1 cellular context compared by ENCODE assay signal in genomic region chrX:37644381-37645305, GRCh38.
TF ChIP-seq lines count a peak whose summit lies in the region.

No MANE protein-coding gene starts in this region.

TF ChIP-seq in HCT116, 20 proteins besides CTCF, POLR2A, EP300 and RAD21:
- TF ChIP-seq ATF3 (IDR thresholded peaks at IDR 0.05) (no peak), CEBPB (IDR thresholded peaks at IDR 0.05; ENCODE audit: low read depth) (no peak), CBX3 (IDR thresholded peaks at IDR 0.05; ENCODE audit: low read depth) (no peak), ELF1 (IDR thresholded peaks at IDR 0.05; ENCODE audit: borderline replicate concordance, low read depth) (no peak), TCF7L2 (IDR thresholded peaks at IDR 0.05; ENCODE audit: borderline replicate concordance, extremely low read depth, insufficient read depth, insufficient read length) (no peak), EZH2 (IDR thresholded peaks at IDR 0.05) (no peak), SIN3A (IDR thresholded peaks at IDR 0.05; ENCODE audit: low read depth) (no peak), FOSL1 (IDR thresholded peaks at IDR 0.05; ENCODE audit: low read depth) (peak; percentile 33; the same call in 1 of the 2 replicates), ZBTB33 (IDR thresholded peaks at IDR 0.05; ENCODE audit: extremely low read depth, insufficient replicate concordance, low read length) (no peak), SP1 (IDR thresholded peaks at IDR 0.05; ENCODE audit: low read depth) (0 out of 2 replicates have a peak, but pooled peaks have one; percentile 17), JUND (IDR thresholded peaks at IDR 0.05) (peak; percentile 39; the same call in 1 of the 2 replicates), SRF (IDR thresholded peaks at IDR 0.05; ENCODE audit: low read depth) (no peak), YY1 (IDR thresholded peaks at IDR 0.05; ENCODE audit: extremely low read depth, insufficient replicate concordance, low read depth, low read length) (no peak)
- TF ChIP-seq, protein P1, sequence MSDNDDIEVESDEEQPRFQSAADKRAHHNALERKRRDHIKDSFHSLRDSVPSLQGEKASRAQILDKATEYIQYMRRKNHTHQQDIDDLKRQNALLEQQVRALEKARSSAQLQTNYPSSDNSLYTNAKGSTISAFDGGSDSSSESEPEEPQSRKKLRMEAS (IDR thresholded peaks at IDR 0.05) = peak; percentile 13; the same call in 1 of the 2 replicates
